Comparison of ENCODE assay signal across 21 cellular contexts in the genomic region with DNA sequence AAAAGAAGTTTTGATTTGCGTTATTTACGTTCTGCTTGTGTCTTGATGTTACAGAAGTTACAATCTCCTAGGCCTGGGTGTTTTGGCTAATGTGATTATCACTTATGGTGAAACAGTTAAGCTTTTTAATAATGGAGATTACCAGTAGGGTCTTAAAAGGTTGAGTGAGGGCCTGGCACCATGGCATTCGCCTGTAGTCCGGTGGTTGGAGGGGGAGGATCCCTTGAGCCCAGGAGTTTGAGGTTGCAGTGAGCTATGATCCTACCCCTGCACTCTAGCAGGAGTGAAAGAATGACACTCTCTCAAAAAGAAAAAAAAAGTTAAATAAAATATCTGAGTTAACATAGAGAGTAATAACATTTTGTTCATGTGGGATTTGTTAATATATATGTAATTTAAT.
"Had no signal": no experiment of that assay in that cellular context is flagged by ENCODE, and none has a peak within 500 bp of the region (broad histone marks: within the 10 kb centered on the region; RNA-seq: fewer than 3 reads in every experiment).

No MANE protein-coding gene starts in this region.

- H3K9me3 ChIP-seq: left ventricle myocardium inferior, lower lobe of right lung, ovary, right atrium auricular region, sigmoid colon, suprapubic skin, thyroid gland had no signal

- H3K27me3 ChIP-seq: foreskin keratinocyte, hepatocyte, neural progenitor cell, ovary, right atrium auricular region, sigmoid colon, suprapubic skin, thyroid gland had no signal

- H3K4me1 ChIP-seq: foreskin keratinocyte, neural progenitor cell had no signal

- H3K27me3 Mint-ChIP-seq: effector memory CD8-positive, alpha-beta T cell; type B pancreatic cell had no signal

- DNase-seq: effector memory CD8-positive, alpha-beta T cell; foreskin keratinocyte; kidney; left cardiac atrium; left ventricle myocardium inferior; lower lobe of right lung; mesenchymal stem cell; midbrain; nucleus accumbens; sigmoid colon; stimulated activated CD4-positive, alpha-beta T cell treated with anti-CD3 and anti-CD28 coated beads, Interleukin-2, amount 100 ng/mL, for 24 hours; stimulated activated CD4-positive, alpha-beta T cell treated with anti-CD3 and anti-CD28 coated beads, Interleukin-4, amount 100 ng/mL, for 4 hours; stimulated activated naive CD4-positive, alpha-beta T cell treated with Interleukin-2 at 50 U/mL for 16 hours; thyroid gland had no signal

- H3K9me3 Mint-ChIP-seq: effector memory CD8-positive, alpha-beta T cell; type B pancreatic cell had no signal

- H3K27ac Mint-ChIP-seq: effector memory CD8-positive, alpha-beta T cell; neural progenitor cell; type B pancreatic cell had no signal

- H3K4me3 Mint-ChIP-seq: effector memory CD8-positive, alpha-beta T cell; neural progenitor cell; type B pancreatic cell had no signal

- H3K4me3 ChIP-seq: hepatocyte, left ventricle myocardium inferior, neural progenitor cell, ovary, right atrium auricular region, sigmoid colon, skin epidermis, suprapubic skin, thyroid gland had no signal

- ATAC-seq: effector memory CD8-positive, alpha-beta T cell; foreskin keratinocyte; left cardiac atrium; lower lobe of right lung had no signal

- H3K36me3 Mint-ChIP-seq: type B pancreatic cell had no signal

- H3K36me3 ChIP-seq: left ventricle myocardium inferior, lower lobe of right lung, neural progenitor cell, ovary, right atrium auricular region, sigmoid colon, suprapubic skin, thyroid gland had no signal

- H3K27ac ChIP-seq: foreskin keratinocyte, hepatocyte, left ventricle myocardium inferior, neural progenitor cell, ovary, right atrium auricular region, sigmoid colon, suprapubic skin, thyroid gland had no signal
